In genomic region chr11:92225206-92225562, GRCh38 we compare ENCODE assay signal across 8 cellular contexts. TPM values are rescaled to one million over a fixed set of nuclear protein-coding genes. Genes with fewer than 3 reads are reported as not detected.
DNase-seq lines count a peak whose midpoint lies in the region; ATAC-seq and TF ChIP-seq lines count a peak whose summit lies in the region.

No MANE protein-coding gene starts in this region.

- CTCF ChIA-PET in HEK293T (lab: Yijun Ruan, JAX): no interaction called here

- peak overlapping the region; percentile 98 for H3K4me2 ChIP-seq in skeletal muscle satellite cell (ENCODE audit: low read length)

- H3K4me3 ChIP-seq in ascending aorta (peak overlapping the region; percentile 54 to 82), iPS-18a (ENCODE audit: low read length) (peak overlapping the region; percentile 88), skeletal muscle satellite cell (ENCODE audit: low read length) (peak overlapping the region; percentile 77)

- H3K4me1 Mint-ChIP-seq in immature natural killer cell: no peaks in the 10 kb centered on the region
- H3K4me1 Mint-ChIP-seq in activated T-helper 1 cell treated with anti-CD3 and anti-CD28 coated beads, Interleukin-12 subunit alpha, Interleukin-12 subunit beta, Interleukin-2, Interleukin-4 antibody, amounts not matched to agents 30 ng/mL and 10 ng/mL and 1 ng/mL, durations not matched to agents 14 hours and 24 hours and 36 hours (ENCODE audit: low read depth): no peaks in the 10 kb centered on the region

- TF ChIP-seq CTCF in ascending aorta (IDR thresholded peaks at IDR 0.05): no peak

- ATAC-seq in GM21367 (IDR thresholded peaks at IDR 0.05; ENCODE audit: unreplicated experiment) (no peak), HG02610 (IDR thresholded peaks at IDR 0.05; ENCODE audit: unreplicated experiment) (no peak)

- no peaks in the 10 kb centered on the region for H3K9me3 ChIP-seq in ascending aorta
- H3K9me3 ChIP-seq in iPS-18a (ENCODE audit: control insufficient read depth, low read depth, low read length): no peaks in the 10 kb centered on the region
- no peaks in the 10 kb centered on the region for H3K9me3 ChIP-seq in skeletal muscle satellite cell (replicated peaks; ENCODE audit: low read length)

- peak overlapping the region in 1 of 5 donors; percentile 41 for H3K4me3 Mint-ChIP-seq in immature natural killer cell
- no peak overlapping the region for H3K4me3 Mint-ChIP-seq in activated T-helper 1 cell treated with anti-CD3 and anti-CD28 coated beads, Interleukin-12 subunit alpha, Interleukin-12 subunit beta, Interleukin-2, Interleukin-4 antibody, amounts not matched to agents 30 ng/mL and 10 ng/mL and 1 ng/mL, durations not matched to agents 14 hours and 24 hours and 36 hours

- intact Hi-C loops in ascending aorta (cut with DNase I): loop anchor here (5.0 to 10.0 kb wide), 3 partner anchors 102 to 280 kb away; no protein-coding TSS in a partner anchor
- intact Hi-C loops in activated T-helper 1 cell treated with anti-CD3 and anti-CD28 coated beads, Interleukin-12 subunit alpha, Interleukin-12 subunit beta, Interleukin-2, Interleukin-4 antibody, amounts not matched to agents 30 ng/mL and 10 ng/mL and 1 ng/mL, durations not matched to agents 14 hours and 24 hours and 36 hours (cut with micrococcal nuclease): no loop called here

- H3K27ac Mint-ChIP-seq in immature natural killer cell: no peak overlapping the region
- no peak overlapping the region for H3K27ac Mint-ChIP-seq in activated T-helper 1 cell treated with anti-CD3 and anti-CD28 coated beads, Interleukin-12 subunit alpha, Interleukin-12 subunit beta, Interleukin-2, Interleukin-4 antibody, amounts not matched to agents 30 ng/mL and 10 ng/mL and 1 ng/mL, durations not matched to agents 14 hours and 24 hours and 36 hours

- peaks cover 5 to 35% (median 15%) of the 10 kb centered on the region in 6 donors for H3K9me3 Mint-ChIP-seq in immature natural killer cell
- H3K9me3 Mint-ChIP-seq in activated T-helper 1 cell treated with anti-CD3 and anti-CD28 coated beads, Interleukin-12 subunit alpha, Interleukin-12 subunit beta, Interleukin-2, Interleukin-4 antibody, amounts not matched to agents 30 ng/mL and 10 ng/mL and 1 ng/mL, durations not matched to agents 14 hours and 24 hours and 36 hours: no peaks in the 10 kb centered on the region

- H3K4me1 ChIP-seq in ascending aorta: peaks cover 0 to 3% of the 10 kb centered on the region in 2 donors
- H3K4me1 ChIP-seq in iPS-18a (ENCODE audit: control insufficient read depth, low read depth, low read length): peaks cover 51% of the 10 kb centered on the region
- peaks cover 27% of the 10 kb centered on the region for H3K4me1 ChIP-seq in skeletal muscle satellite cell (ENCODE audit: control insufficient read depth, insufficient read depth, low read length)

- H3K27ac ChIP-seq in ascending aorta (peak overlapping the region; percentile 60), iPS-18a (ENCODE audit: low read length) (no peak overlapping the region)

- H3K9ac ChIP-seq in iPS-18a (ENCODE audit: low read length) (peak overlapping the region; percentile 53), skeletal muscle satellite cell (ENCODE audit: low read depth, low read length) (peak overlapping the region; percentile 25)

- peaks cover 0 to 4% (median 0%) of the 10 kb centered on the region in 3 donors for H3K36me3 Mint-ChIP-seq in immature natural killer cell
- no peaks in the 10 kb centered on the region for H3K36me3 Mint-ChIP-seq in activated T-helper 1 cell treated with anti-CD3 and anti-CD28 coated beads, Interleukin-12 subunit alpha, Interleukin-12 subunit beta, Interleukin-2, Interleukin-4 antibody, amounts not matched to agents 30 ng/mL and 10 ng/mL and 1 ng/mL, durations not matched to agents 14 hours and 24 hours and 36 hours (ENCODE audit: low read depth)

- POLR2A ChIA-PET in HEK293T (lab: Yijun Ruan, JAX): interaction anchor here (1.2 kb wide), 1 partner anchor 84 kb away, joined by 3 read pairs; no protein-coding TSS in a partner anchor

- H3K36me3 ChIP-seq in ascending aorta (no peaks in the 10 kb centered on the region), iPS-18a (ENCODE audit: control insufficient read depth, low read depth, low read length) (no peaks in the 10 kb centered on the region), skeletal muscle satellite cell (ENCODE audit: insufficient read depth, low read length) (no peaks in the 10 kb centered on the region)

- peak; percentile 21 for DNase-seq in HEK293T (ENCODE audit: extremely low spot score)
- DNase-seq in ascending aorta (ENCODE audit: low spot score in 2 of 2): no peak
- DNase-seq in immature natural killer cell: no peak
- DNase-seq in activated T-helper 1 cell treated with anti-CD3 and anti-CD28 coated beads, Interleukin-12 subunit alpha, Interleukin-12 subunit beta, Interleukin-2, Interleukin-4 antibody, amounts not matched to agents 30 ng/mL and 10 ng/mL and 1 ng/mL, durations not matched to agents 14 hours and 24 hours and 36 hours (ENCODE audit: low spot score): no peak

- H3K27me3 Mint-ChIP-seq in immature natural killer cell (ENCODE audit: low read depth in 3 of 3): peaks cover 12 to 20% (median 18%) of the 10 kb centered on the region in 3 donors
- H3K27me3 Mint-ChIP-seq in activated T-helper 1 cell treated with anti-CD3 and anti-CD28 coated beads, Interleukin-12 subunit alpha, Interleukin-12 subunit beta, Interleukin-2, Interleukin-4 antibody, amounts not matched to agents 30 ng/mL and 10 ng/mL and 1 ng/mL, durations not matched to agents 14 hours and 24 hours and 36 hours (ENCODE audit: insufficient read depth): peaks cover 33% of the 10 kb centered on the region

- H3K27me3 ChIP-seq in ascending aorta (no peaks in the 10 kb centered on the region), iPS-18a (ENCODE audit: control insufficient read depth, insufficient read depth, low read length) (peaks cover 51% of the 10 kb centered on the region), skeletal muscle satellite cell (ENCODE audit: control insufficient read depth, insufficient read depth, low read length) (peaks cover 48% of the 10 kb centered on the region)

TF ChIP-seq in HEK293T, 16 proteins besides CTCF, POLR2A, EP300 and RAD21:
- no peak for TF ChIP-seq ZNF384 (IDR thresholded peaks at IDR 0.05)
- TF ChIP-seq PKNOX1 (IDR thresholded peaks at IDR 0.05): no peak
- TF ChIP-seq L3MBTL2 (conservative IDR thresholded peaks at IDR 0.05): no peak
- TF ChIP-seq FOXM1 (IDR thresholded peaks at IDR 0.05; ENCODE audit: borderline replicate concordance): no peak
- TF ChIP-seq LEF1 (IDR thresholded peaks at IDR 0.05; ENCODE audit: borderline replicate concordance): no peak
- no peak for TF ChIP-seq SUZ12 (IDR thresholded peaks at IDR 0.05)
- TF ChIP-seq BHLHE40 (IDR thresholded peaks at IDR 0.05; ENCODE audit: borderline replicate concordance): no peak

RNA-seq across cellular contexts. Expression of gene FAT3, which starts 0.6 kb away (rescaled TPM):
- total RNA-seq in ascending aorta: 2.8 TPM
- 1.5 and 3.1 TPM in 2 replicates for total RNA-seq in skeletal muscle satellite cell (2012; rRNA removed)
- not detected for polyA plus RNA-seq in immature natural killer cell
- total RNA-seq in activated T-helper 1 cell treated with anti-CD3 and anti-CD28 coated beads, Interleukin-12 subunit alpha, Interleukin-12 subunit beta, Interleukin-2, Interleukin-4 antibody, amounts not matched to agents 30 ng/mL and 10 ng/mL and 1 ng/mL, durations not matched to agents 14 hours and 24 hours and 36 hours: not detected in 2 replicates
